Comparison of ENCODE assay signal across 15 cellular contexts in genomic region chrX:39226307-39226706, GRCh38.
DNase-seq lines count a peak whose midpoint lies in the region; ATAC-seq and TF ChIP-seq lines count a peak whose summit lies in the region.
"Had no signal": no experiment of that assay in that cellular context is flagged by ENCODE, and none has a peak within 500 bp of the region (broad histone marks: within the 10 kb centered on the region; RNA-seq: fewer than 3 reads in every experiment).

No MANE protein-coding gene starts in this region.

- H2AFZ ChIP-seq in MM.1S (ENCODE audit: low read length) = no peak overlapping the region

- no peaks in the 10 kb centered on the region for H3K36me3 Mint-ChIP-seq in glutamatergic neuron (ENCODE audit: unreplicated experiment)

- H3K27ac Mint-ChIP-seq in glutamatergic neuron (ENCODE audit: unreplicated experiment) = peak overlapping the region; percentile 52
- H3K27ac Mint-ChIP-seq: HFFc6 had no signal

- H3K9ac ChIP-seq in MM.1S (ENCODE audit: low read length) = no peak overlapping the region

- H3K27me3 Mint-ChIP-seq in glutamatergic neuron (ENCODE audit: unreplicated experiment) = peaks cover 4% of the 10 kb centered on the region

- no peaks in the 10 kb centered on the region for H3K9me2 ChIP-seq in MM.1S (replicated peaks; ENCODE audit: insufficient read depth, low read length)

- H3K27me3 ChIP-seq in WERI-Rb-1 (ENCODE audit: insufficient read depth, low read depth, severe bottlenecking) (peaks cover 10% of the 10 kb centered on the region), MM.1S (replicated peaks; ENCODE audit: insufficient read depth, low read length) (no peaks in the 10 kb centered on the region)
- H3K27me3 ChIP-seq: BE2C had no signal

- no peaks in the 10 kb centered on the region for H3K36me3 ChIP-seq in WERI-Rb-1
- H3K36me3 ChIP-seq in MM.1S (replicated peaks; ENCODE audit: insufficient read depth, low read length) = no peaks in the 10 kb centered on the region
- H3K36me3 ChIP-seq: BE2C had no signal

- H3K9me3 Mint-ChIP-seq in glutamatergic neuron (ENCODE audit: unreplicated experiment) = no peaks in the 10 kb centered on the region
- H3K9me3 Mint-ChIP-seq: HFFc6 had no signal

- no peak overlapping the region for H3K4me3 Mint-ChIP-seq in glutamatergic neuron (ENCODE audit: unreplicated experiment)
- H3K4me3 Mint-ChIP-seq: HFFc6 had no signal

- no peak for TF ChIP-seq CTCF in WERI-Rb-1 (IDR thresholded peaks at IDR 0.05; ENCODE audit: low read depth, low read length)
- no peak for TF ChIP-seq CTCF in glutamatergic neuron (IDR thresholded peaks at IDR 0.05; ENCODE audit: partially characterized antibody, unreplicated experiment)
- TF ChIP-seq CTCF in MM.1S (IDR thresholded peaks at IDR 0.05; ENCODE audit: low read length) = no peak

- H3K79me2 ChIP-seq in MM.1S (ENCODE audit: low read length) = no peaks in the 10 kb centered on the region

- no peaks in the 10 kb centered on the region for H4K20me1 ChIP-seq in MM.1S (ENCODE audit: insufficient read depth, low read length)

- peaks cover 18% of the 10 kb centered on the region for H3K4me1 Mint-ChIP-seq in glutamatergic neuron (ENCODE audit: low read depth, unreplicated experiment)

- DNase-seq in M059J (ENCODE audit: low read depth) = peak; percentile 40
- no peak for DNase-seq in WERI-Rb-1
- DNase-seq in glutamatergic neuron = no peak
- DNase-seq in sciatic nerve (ENCODE audit: low spot score) = peak; percentile 59
- no peak for DNase-seq in DMS153 (lab: John Stamatoyannopoulos, UW)
- DNase-seq in MM.1S = no peak
- DNase-seq in mesenteric fat pad (ENCODE audit: low spot score) = no peak
- DNase-seq: BE2C, EL, GF-D8, H7, HFFc6, NCI-H1694, NCI-H748 treated with DMSO at 0.1 percent for 48 hours had no signal

- H3K4me2 ChIP-seq in MM.1S (ENCODE audit: low read depth, low read length) = no peak overlapping the region

- no peaks in the 10 kb centered on the region for H3K9me3 ChIP-seq in WERI-Rb-1 (ENCODE audit: severe bottlenecking)
- no peaks in the 10 kb centered on the region for H3K9me3 ChIP-seq in MM.1S (replicated peaks; ENCODE audit: insufficient read depth, low read length)
- H3K9me3 ChIP-seq: BE2C had no signal

- H3F3A ChIP-seq in MM.1S (ENCODE audit: insufficient read depth, low read length) = no peaks in the 10 kb centered on the region

- intact Hi-C loops in sciatic nerve (cut with DNase I) = no loop called here

- H3K4me1 ChIP-seq in MM.1S (ENCODE audit: low read length) = no peaks in the 10 kb centered on the region
- H3K4me1 ChIP-seq: BE2C had no signal

- ATAC-seq in sciatic nerve (peak; percentile 86), GM18907 (IDR thresholded peaks at IDR 0.05; ENCODE audit: unreplicated experiment) (no peak)

- H3K27ac ChIP-seq in WERI-Rb-1 (0 out of 2 replicates have a peak overlapping the region, but pooled peaks have one; percentile 10), MM.1S (ENCODE audit: low read length) (no peak overlapping the region)

- H3K4me3 ChIP-seq in WERI-Rb-1 (ENCODE audit: low read depth, low read length) (no peak overlapping the region), MM.1S (ENCODE audit: low read length) (no peak overlapping the region)

Comparison
In these comparisons a context has a peak if more than half of its experiments do, and no peak if none do; other contexts are left out.
1. DNase-seq: peak in M059J (single experiment) and sciatic nerve (single experiment); none in WERI-Rb-1 (single experiment), glutamatergic neuron (single experiment), DMS153 (single experiment), MM.1S (single experiment) and mesenteric fat pad (single experiment).